8 cellular contexts compared by ENCODE assay signal in the genomic region with DNA sequence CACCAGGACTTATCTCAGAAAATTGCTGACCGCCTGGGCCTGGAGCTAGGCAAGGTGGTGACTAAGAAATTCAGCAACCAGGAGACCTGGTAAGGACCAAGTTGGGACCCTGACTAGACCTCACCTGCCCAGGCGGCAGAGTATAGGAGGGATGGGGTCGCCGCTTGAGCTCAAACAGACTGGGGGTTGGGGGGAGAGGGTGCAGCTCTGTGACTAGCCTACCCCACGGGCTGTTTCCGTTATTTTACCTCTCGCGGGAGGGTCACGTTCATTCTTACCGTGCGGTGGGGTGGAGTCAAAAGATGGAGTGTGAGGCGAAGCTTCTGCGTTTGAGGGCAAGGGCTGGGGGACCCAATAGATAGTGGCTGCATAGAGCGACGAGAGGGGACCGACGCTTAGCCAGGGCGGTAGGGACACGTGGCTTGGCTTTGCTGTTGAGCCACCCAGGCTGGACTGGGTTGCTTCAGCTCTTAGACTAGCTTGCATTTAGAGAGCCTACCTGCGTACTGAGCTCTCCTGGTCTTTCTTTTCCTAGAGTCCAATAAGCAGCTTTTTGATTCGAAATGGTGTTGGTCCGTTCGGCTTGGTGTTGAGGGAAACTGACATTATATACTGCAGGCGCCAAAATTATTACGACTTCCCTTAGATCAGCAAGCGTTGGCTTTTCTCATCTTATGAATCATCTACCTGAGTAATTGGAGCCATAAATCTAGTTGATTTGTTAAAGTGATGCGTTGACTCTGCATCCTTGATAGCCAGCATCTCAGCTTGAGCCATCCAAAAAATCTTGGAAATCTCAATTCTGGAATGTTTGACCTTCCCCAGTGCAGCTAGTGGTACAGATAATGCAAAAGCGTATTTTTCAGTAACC. TPM values are rescaled to one million over a fixed set of nuclear protein-coding genes. Genes with fewer than 3 reads are reported as not detected.
A peak's percentile ranks its signal among the peaks of the same experiment; 100 is the strongest.
DNase-seq lines count a peak whose midpoint lies in the region; ATAC-seq and TF ChIP-seq lines count a peak whose summit lies in the region.

No MANE protein-coding gene starts in this region.

- H3K27ac Mint-ChIP-seq in naive thymus-derived CD4-positive, alpha-beta T cell = peak overlapping the region; percentile 87 to 97 (median 92)

- intact Hi-C loops in A673 (cut with micrococcal nuclease; ENCODE audit: unreplicated experiment) = no loop called here
- intact Hi-C loops in naive thymus-derived CD4-positive, alpha-beta T cell (cut with micrococcal nuclease) = loop anchor here (1.0 to 5.0 kb wide), 18 partner anchors 14 to 1908 kb away; a partner anchor contains a TSS

- TSS peak; percentile 45 for BruUV-seq in A673 (replicated peaks; lab: Mats Ljungman, UMichigan)

- H3K27ac ChIP-seq in A673 (ENCODE audit: low read depth, low read length, poor library complexity, severe bottlenecking) = peak overlapping the region; percentile 81
- peak overlapping the region; percentile 66 to 73 for H3K27ac ChIP-seq in esophagus (ENCODE audit: low read depth in 2 of 2, low read length in 1 of 2)
- peak overlapping the region; percentile 86 for H3K27ac ChIP-seq in naive thymus-derived CD4-positive, alpha-beta T cell (ENCODE audit: low read depth, low read length)

- peak overlapping the region; percentile 79 to 97 (median 94) for H3K4me3 Mint-ChIP-seq in naive thymus-derived CD4-positive, alpha-beta T cell

- no peaks in the 10 kb centered on the region for H3K36me3 Mint-ChIP-seq in naive thymus-derived CD4-positive, alpha-beta T cell

- peaks cover 0 to 1% (median 0%) of the 10 kb centered on the region in 11 donors for H3K9me3 Mint-ChIP-seq in naive thymus-derived CD4-positive, alpha-beta T cell

- no peaks in the 10 kb centered on the region for H3K27me3 Mint-ChIP-seq in naive thymus-derived CD4-positive, alpha-beta T cell

- POLR2A ChIA-PET in A673 (lab: Charles Lee; ENCODE audit: low non-redundant PET) = interaction anchor here (0.6 kb wide), 1 partner anchor 454 kb away, joined by 3 read pairs; no protein-coding TSS in a partner anchor
- POLR2A ChIA-PET in naive thymus-derived CD4-positive, alpha-beta T cell (lab: Charles Lee) = interaction anchor here (0.6 to 2.6 kb wide), 18 partner anchors 14 to 630 kb away, joined by 3 to 15 read pairs (median 4); a partner anchor contains a TSS

- H3K4me1 Mint-ChIP-seq in naive thymus-derived CD4-positive, alpha-beta T cell = peaks cover 2 to 40% (median 32%) of the 10 kb centered on the region in 7 donors

- TF ChIP-seq CTCF in A673 (conservative IDR thresholded peaks at IDR 0.05; ENCODE audit: low read depth, low read length) = no peak

- CTCF ChIA-PET in A673 (lab: Charles Lee) = interaction anchor here (0.5 to 1.1 kb wide), 3 partner anchors 88 to 176 kb away, joined by 3 read pairs; no protein-coding TSS in a partner anchor
- CTCF ChIA-PET in naive thymus-derived CD4-positive, alpha-beta T cell (lab: Charles Lee) = interaction anchor here (0.6 to 1.1 kb wide), 5 partner anchors 26 to 640 kb away, joined by 3 to 6 read pairs (median 3); a partner anchor contains a TSS

- ATAC-seq in GM18517 (IDR thresholded peaks at IDR 0.05; ENCODE audit: unreplicated experiment) (peak; percentile 36), HG03039 (IDR thresholded peaks at IDR 0.05; ENCODE audit: unreplicated experiment) (peak; percentile 26)
- peak; percentile 63 for ATAC-seq in naive thymus-derived CD4-positive, alpha-beta T cell
- peak; percentile 44 for ATAC-seq in stimulated activated naive CD8-positive, alpha-beta T cell treated with anti-CD3 and anti-CD28 coated beads, Interleukin-15, Interleukin-2, amounts not matched to agents 100 U/mL and 50 U/mL, for 24 hours

- peaks cover 5% of the 10 kb centered on the region for H3K4me1 ChIP-seq in A673 (ENCODE audit: insufficient read depth, low read length, poor library complexity, severe bottlenecking)
- no peaks in the 10 kb centered on the region for H3K4me1 ChIP-seq in esophagus (ENCODE audit: control insufficient read depth in 2 of 2, insufficient read depth in 2 of 2, low read length in 1 of 2)
- H3K4me1 ChIP-seq in naive thymus-derived CD4-positive, alpha-beta T cell (ENCODE audit: control insufficient read depth in 2 of 2, insufficient read depth in 2 of 2, low read length in 2 of 2) = peaks cover 11 to 12% of the 10 kb centered on the region in 2 donors

- peak; percentile 51 for DNase-seq in A673 (ENCODE audit: low spot score)
- peak; percentile 11 for DNase-seq in NCI-H524 treated with DMSO at 0.1 percent for 48 hours (lab: John Stamatoyannopoulos, UW)
- DNase-seq in activated CD8-positive, alpha-beta memory T cell treated with anti-CD3 and anti-CD28 coated beads, Interleukin-2, amount 50 U/mL, for 4 hours = peak; percentile 34
- DNase-seq in naive thymus-derived CD4-positive, alpha-beta T cell = peak in 8 of 9 donors; percentile 43 to 68 (median 58)
- DNase-seq in stimulated activated naive CD8-positive, alpha-beta T cell treated with anti-CD3 and anti-CD28 coated beads, Interleukin-15, Interleukin-2, amounts not matched to agents 100 U/mL and 50 U/mL, for 24 hours = peak; percentile 48

- H3K4me3 ChIP-seq in A673 (ENCODE audit: low read depth, low read length, poor library complexity, severe bottlenecking) (peak overlapping the region; percentile 66), esophagus (ENCODE audit: low read depth in 1 of 2, low read length in 2 of 2) (peak overlapping the region; percentile 49 to 66)
- H3K4me3 ChIP-seq in naive thymus-derived CD4-positive, alpha-beta T cell (ENCODE audit: low read length) = peak overlapping the region; percentile 97

- H3K9me3 ChIP-seq in A673 (ENCODE audit: low read depth, low read length, poor library complexity, severe bottlenecking) (no peaks in the 10 kb centered on the region), esophagus (ENCODE audit: control insufficient read depth in 2 of 2, insufficient read depth in 1 of 2, low read depth in 1 of 2, low read length in 1 of 2) (no peaks in the 10 kb centered on the region)
- H3K9me3 ChIP-seq in naive thymus-derived CD4-positive, alpha-beta T cell (ENCODE audit: control insufficient read depth in 2 of 3, low read length in 3 of 3) = no peaks in the 10 kb centered on the region

- WGBS in esophagus, 2 donors = 1 to 27% methylated on average over 28 of the region's 28 CpGs

- no peaks in the 10 kb centered on the region for H3K36me3 ChIP-seq in A673 (ENCODE audit: insufficient read depth, low read length, poor library complexity, severe bottlenecking)
- no peaks in the 10 kb centered on the region for H3K36me3 ChIP-seq in esophagus (ENCODE audit: control insufficient read depth in 2 of 2, insufficient read depth in 2 of 2, low read length in 1 of 2)
- no peaks in the 10 kb centered on the region for H3K36me3 ChIP-seq in naive thymus-derived CD4-positive, alpha-beta T cell (ENCODE audit: control insufficient read depth in 2 of 3, insufficient read depth in 3 of 3, low read length in 3 of 3)

- H3K27me3 ChIP-seq in A673 (replicated peaks; ENCODE audit: insufficient read depth, low read depth, low read length, poor library complexity) = no peaks in the 10 kb centered on the region
- peaks cover 0 to 2% of the 10 kb centered on the region in 2 donors for H3K27me3 ChIP-seq in esophagus (ENCODE audit: control insufficient read depth in 1 of 2, insufficient read depth in 2 of 2, low read length in 2 of 2)
- H3K27me3 ChIP-seq in naive thymus-derived CD4-positive, alpha-beta T cell (ENCODE audit: control insufficient read depth in 2 of 2, insufficient read depth in 2 of 2, low read length in 2 of 2) = no peaks in the 10 kb centered on the region

RNA-seq across cellular contexts. Expression of a gene that starts 0.6 kb away (rescaled TPM):
- 87.3 and 88.1 TPM in 2 replicates for total RNA-seq in A673 (2021)
- 10 to 100 TPM in 1 of 2 donors, 1 to 10 TPM in 1; 2.7 to 10.2 TPM for polyA plus RNA-seq in esophagus
- total RNA-seq in naive thymus-derived CD4-positive, alpha-beta T cell = 10 to 100 TPM; 59.2 to 71.8 (median 62.6) TPM
- polyA plus RNA-seq in naive thymus-derived CD4-positive, alpha-beta T cell = 10 to 100 TPM; 54.7 to 56.8 TPM

Comparison
In these comparisons a context has a peak if more than half of its experiments do, and no peak if none do; other contexts are left out.
1. Peak in every context shown above with its lines: DNase-seq, ATAC-seq, H3K4me3 ChIP-seq and H3K27ac ChIP-seq.